Comparison of ENCODE assay signal across 1 cellular context in the genomic region with DNA sequence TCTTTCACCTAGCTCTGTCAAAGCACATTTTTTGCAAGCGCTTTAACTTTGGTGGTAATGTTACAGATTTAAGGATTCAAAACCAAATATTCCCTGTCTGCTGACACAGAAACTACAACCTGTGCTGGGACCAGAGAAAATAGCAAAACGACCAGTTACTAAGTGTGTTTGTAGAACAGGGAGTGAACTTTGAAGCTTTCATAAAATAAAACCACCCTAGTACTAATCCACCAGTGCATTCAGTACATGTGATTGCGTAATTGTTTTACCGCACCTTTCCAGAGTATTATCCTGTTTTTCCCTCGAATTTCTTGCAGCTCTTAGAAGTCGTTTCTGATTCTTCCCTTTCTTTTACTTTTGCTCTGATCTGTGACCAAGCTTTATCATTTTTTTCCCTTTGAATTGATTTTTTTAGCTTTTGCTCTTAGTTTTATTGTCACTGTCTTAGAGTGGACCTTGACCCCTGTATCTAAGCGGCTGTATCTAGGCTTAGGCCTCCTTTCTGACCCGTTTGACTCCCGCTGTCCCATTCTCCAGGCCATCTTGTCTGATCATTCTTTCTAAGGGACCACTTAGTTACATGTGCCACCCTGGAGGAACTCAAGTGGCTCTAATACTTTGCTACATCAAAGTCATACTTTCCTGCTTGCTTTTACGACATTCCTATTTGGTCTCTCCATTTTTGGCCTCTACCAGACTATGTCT.
TF ChIP-seq lines count a peak whose summit lies in the region.

No MANE protein-coding gene starts in this region.

TF ChIP-seq in HepG2, 621 proteins besides CTCF, POLR2A, EP300 and RAD21 (continued from another document and continues in another):
- TF ChIP-seq, protein P1, sequence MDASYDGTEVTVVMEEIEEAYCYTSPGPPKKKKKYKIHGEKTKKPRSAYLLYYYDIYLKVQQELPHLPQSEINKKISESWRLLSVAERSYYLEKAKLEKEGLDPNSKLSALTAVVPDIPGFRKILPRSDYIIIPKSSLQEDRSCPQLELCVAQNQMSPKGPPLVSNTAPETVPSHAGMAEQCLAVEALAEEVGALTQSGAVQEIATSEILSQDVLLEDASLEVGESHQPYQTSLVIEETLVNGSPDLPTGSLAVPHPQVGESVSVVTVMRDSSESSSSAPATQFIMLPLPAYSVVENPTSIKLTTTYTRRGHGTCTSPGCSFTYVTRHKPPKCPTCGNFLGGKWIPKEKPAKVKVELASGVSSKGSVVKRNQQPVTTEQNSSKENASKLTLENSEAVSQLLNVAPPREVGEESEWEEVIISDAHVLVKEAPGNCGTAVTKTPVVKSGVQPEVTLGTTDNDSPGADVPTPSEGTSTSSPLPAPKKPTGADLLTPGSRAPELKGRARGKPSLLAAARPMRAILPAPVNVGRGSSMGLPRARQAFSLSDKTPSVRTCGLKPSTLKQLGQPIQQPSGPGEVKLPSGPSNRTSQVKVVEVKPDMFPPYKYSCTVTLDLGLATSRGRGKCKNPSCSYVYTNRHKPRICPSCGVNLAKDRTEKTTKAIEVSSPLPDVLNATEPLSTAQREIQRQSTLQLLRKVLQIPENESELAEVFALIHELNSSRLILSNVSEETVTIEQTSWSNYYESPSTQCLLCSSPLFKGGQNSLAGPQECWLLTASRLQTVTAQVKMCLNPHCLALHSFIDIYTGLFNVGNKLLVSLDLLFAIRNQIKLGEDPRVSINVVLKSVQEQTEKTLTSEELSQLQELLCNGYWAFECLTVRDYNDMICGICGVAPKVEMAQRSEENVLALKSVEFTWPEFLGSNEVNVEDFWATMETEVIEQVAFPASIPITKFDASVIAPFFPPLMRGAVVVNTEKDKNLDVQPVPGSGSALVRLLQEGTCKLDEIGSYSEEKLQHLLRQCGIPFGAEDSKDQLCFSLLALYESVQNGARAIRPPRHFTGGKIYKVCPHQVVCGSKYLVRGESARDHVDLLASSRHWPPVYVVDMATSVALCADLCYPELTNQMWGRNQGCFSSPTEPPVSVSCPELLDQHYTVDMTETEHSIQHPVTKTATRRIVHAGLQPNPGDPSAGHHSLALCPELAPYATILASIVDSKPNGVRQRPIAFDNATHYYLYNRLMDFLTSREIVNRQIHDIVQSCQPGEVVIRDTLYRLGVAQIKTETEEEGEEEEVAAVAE (CRISPR knock-in tag; IDR thresholded peaks at IDR 0.05; ENCODE audit: borderline replicate concordance), result peak; percentile 76; the same call in 1 of the 2 replicates
- TF ChIP-seq SIX1 (CRISPR knock-in tag; IDR thresholded peaks at IDR 0.05; ENCODE audit: borderline replicate concordance), result peak; percentile 51; the same call in 1 of the 2 replicates
- TF ChIP-seq ZFX (CRISPR knock-in tag; IDR thresholded peaks at IDR 0.05; ENCODE audit: low read depth), result peak; percentile 40; the same call in 1 of the 2 replicates
- TF ChIP-seq, protein P2, sequence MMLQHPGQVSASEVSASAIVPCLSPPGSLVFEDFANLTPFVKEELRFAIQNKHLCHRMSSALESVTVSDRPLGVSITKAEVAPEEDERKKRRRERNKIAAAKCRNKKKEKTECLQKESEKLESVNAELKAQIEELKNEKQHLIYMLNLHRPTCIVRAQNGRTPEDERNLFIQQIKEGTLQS (CRISPR knock-in tag; IDR thresholded peaks at IDR 0.05), result 0 out of 2 replicates have a peak, but pooled peaks have one; percentile 4
- TF ChIP-seq RBM22 (optimal IDR thresholded peaks at IDR 0.05; ENCODE audit: low read length), result no peak
- TF ChIP-seq, protein P3, sequence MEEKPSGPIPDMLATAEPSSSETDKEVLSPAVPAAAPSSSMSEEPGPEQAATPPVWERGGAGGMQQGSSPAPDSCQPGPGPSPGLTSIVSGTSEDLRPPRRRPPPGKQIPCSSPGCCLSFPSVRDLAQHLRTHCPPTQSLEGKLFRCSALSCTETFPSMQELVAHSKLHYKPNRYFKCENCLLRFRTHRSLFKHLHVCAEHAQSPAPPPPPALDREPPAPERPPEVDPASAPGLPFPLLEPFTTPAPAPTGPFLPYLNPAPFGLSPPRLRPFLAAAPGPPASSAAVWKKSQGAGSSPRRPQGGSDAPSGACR (CRISPR knock-in tag; IDR thresholded peaks at IDR 0.05), result no peak
- no peak for TF ChIP-seq ZNF501 (CRISPR knock-in tag; IDR thresholded peaks at IDR 0.05)
- TF ChIP-seq BORCS8-MEF2B (CRISPR knock-in tag; IDR thresholded peaks at IDR 0.05), result no peak
- TF ChIP-seq, protein P4, sequence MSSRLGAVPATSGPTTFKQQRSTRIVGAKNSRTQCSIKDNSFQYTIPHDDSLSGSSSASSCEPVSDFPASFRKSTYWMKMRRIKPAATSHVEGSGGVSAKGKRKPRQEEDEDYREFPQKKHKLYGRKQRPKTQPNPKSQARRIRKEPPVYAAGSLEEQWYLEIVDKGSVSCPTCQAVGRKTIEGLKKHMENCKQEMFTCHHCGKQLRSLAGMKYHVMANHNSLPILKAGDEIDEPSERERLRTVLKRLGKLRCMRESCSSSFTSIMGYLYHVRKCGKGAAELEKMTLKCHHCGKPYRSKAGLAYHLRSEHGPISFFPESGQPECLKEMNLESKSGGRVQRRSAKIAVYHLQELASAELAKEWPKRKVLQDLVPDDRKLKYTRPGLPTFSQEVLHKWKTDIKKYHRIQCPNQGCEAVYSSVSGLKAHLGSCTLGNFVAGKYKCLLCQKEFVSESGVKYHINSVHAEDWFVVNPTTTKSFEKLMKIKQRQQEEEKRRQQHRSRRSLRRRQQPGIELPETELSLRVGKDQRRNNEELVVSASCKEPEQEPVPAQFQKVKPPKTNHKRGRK (CRISPR knock-in tag; IDR thresholded peaks at IDR 0.05), result no peak
- TF ChIP-seq, protein P5, sequence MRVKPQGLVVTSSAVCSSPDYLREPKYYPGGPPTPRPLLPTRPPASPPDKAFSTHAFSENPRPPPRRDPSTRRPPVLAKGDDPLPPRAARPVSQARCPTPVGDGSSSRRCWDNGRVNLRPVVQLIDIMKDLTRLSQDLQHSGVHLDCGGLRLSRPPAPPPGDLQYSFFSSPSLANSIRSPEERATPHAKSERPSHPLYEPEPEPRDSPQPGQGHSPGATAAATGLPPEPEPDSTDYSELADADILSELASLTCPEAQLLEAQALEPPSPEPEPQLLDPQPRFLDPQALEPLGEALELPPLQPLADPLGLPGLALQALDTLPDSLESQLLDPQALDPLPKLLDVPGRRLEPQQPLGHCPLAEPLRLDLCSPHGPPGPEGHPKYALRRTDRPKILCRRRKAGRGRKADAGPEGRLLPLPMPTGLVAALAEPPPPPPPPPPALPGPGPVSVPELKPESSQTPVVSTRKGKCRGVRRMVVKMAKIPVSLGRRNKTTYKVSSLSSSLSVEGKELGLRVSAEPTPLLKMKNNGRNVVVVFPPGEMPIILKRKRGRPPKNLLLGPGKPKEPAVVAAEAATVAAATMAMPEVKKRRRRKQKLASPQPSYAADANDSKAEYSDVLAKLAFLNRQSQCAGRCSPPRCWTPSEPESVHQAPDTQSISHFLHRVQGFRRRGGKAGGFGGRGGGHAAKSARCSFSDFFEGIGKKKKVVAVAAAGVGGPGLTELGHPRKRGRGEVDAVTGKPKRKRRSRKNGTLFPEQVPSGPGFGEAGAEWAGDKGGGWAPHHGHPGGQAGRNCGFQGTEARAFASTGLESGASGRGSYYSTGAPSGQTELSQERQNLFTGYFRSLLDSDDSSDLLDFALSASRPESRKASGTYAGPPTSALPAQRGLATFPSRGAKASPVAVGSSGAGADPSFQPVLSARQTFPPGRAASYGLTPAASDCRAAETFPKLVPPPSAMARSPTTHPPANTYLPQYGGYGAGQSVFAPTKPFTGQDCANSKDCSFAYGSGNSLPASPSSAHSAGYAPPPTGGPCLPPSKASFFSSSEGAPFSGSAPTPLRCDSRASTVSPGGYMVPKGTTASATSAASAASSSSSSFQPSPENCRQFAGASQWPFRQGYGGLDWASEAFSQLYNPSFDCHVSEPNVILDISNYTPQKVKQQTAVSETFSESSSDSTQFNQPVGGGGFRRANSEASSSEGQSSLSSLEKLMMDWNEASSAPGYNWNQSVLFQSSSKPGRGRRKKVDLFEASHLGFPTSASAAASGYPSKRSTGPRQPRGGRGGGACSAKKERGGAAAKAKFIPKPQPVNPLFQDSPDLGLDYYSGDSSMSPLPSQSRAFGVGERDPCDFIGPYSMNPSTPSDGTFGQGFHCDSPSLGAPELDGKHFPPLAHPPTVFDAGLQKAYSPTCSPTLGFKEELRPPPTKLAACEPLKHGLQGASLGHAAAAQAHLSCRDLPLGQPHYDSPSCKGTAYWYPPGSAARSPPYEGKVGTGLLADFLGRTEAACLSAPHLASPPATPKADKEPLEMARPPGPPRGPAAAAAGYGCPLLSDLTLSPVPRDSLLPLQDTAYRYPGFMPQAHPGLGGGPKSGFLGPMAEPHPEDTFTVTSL (CRISPR knock-in tag; IDR thresholded peaks at IDR 0.05; ENCODE audit: borderline replicate concordance), result peak; percentile 62; the same call in 1 of the 2 replicates
- no peak for TF ChIP-seq GLI4 (CRISPR knock-in tag; IDR thresholded peaks at IDR 0.05; ENCODE audit: borderline replicate concordance)
- TF ChIP-seq SALL1 (CRISPR knock-in tag; IDR thresholded peaks at IDR 0.05), result peak; percentile 43; the same call in 1 of the 2 replicates
- TF ChIP-seq, protein P6, sequence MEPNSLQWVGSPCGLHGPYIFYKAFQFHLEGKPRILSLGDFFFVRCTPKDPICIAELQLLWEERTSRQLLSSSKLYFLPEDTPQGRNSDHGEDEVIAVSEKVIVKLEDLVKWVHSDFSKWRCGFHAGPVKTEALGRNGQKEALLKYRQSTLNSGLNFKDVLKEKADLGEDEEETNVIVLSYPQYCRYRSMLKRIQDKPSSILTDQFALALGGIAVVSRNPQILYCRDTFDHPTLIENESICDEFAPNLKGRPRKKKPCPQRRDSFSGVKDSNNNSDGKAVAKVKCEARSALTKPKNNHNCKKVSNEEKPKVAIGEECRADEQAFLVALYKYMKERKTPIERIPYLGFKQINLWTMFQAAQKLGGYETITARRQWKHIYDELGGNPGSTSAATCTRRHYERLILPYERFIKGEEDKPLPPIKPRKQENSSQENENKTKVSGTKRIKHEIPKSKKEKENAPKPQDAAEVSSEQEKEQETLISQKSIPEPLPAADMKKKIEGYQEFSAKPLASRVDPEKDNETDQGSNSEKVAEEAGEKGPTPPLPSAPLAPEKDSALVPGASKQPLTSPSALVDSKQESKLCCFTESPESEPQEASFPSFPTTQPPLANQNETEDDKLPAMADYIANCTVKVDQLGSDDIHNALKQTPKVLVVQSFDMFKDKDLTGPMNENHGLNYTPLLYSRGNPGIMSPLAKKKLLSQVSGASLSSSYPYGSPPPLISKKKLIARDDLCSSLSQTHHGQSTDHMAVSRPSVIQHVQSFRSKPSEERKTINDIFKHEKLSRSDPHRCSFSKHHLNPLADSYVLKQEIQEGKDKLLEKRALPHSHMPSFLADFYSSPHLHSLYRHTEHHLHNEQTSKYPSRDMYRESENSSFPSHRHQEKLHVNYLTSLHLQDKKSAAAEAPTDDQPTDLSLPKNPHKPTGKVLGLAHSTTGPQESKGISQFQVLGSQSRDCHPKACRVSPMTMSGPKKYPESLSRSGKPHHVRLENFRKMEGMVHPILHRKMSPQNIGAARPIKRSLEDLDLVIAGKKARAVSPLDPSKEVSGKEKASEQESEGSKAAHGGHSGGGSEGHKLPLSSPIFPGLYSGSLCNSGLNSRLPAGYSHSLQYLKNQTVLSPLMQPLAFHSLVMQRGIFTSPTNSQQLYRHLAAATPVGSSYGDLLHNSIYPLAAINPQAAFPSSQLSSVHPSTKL (CRISPR knock-in tag; IDR thresholded peaks at IDR 0.05), result peak; percentile 75
- TF ChIP-seq, protein P7, sequence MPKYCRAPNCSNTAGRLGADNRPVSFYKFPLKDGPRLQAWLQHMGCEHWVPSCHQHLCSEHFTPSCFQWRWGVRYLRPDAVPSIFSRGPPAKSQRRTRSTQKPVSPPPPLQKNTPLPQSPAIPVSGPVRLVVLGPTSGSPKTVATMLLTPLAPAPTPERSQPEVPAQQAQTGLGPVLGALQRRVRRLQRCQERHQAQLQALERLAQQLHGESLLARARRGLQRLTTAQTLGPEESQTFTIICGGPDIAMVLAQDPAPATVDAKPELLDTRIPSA (CRISPR knock-in tag; IDR thresholded peaks at IDR 0.05; ENCODE audit: borderline replicate concordance), result no peak
- no peak for TF ChIP-seq SRF (IDR thresholded peaks at IDR 0.05; ENCODE audit: low read depth, low read length)
- TF ChIP-seq ZBTB1 (CRISPR knock-in tag; IDR thresholded peaks at IDR 0.05; ENCODE audit: borderline replicate concordance), result no peak
- TF ChIP-seq XRCC5 (optimal IDR thresholded peaks at IDR 0.05; ENCODE audit: low read length), result no peak
- no peak for TF ChIP-seq ZFP37 (CRISPR knock-in tag; IDR thresholded peaks at IDR 0.05; ENCODE audit: borderline replicate concordance)
- TF ChIP-seq, protein P8, sequence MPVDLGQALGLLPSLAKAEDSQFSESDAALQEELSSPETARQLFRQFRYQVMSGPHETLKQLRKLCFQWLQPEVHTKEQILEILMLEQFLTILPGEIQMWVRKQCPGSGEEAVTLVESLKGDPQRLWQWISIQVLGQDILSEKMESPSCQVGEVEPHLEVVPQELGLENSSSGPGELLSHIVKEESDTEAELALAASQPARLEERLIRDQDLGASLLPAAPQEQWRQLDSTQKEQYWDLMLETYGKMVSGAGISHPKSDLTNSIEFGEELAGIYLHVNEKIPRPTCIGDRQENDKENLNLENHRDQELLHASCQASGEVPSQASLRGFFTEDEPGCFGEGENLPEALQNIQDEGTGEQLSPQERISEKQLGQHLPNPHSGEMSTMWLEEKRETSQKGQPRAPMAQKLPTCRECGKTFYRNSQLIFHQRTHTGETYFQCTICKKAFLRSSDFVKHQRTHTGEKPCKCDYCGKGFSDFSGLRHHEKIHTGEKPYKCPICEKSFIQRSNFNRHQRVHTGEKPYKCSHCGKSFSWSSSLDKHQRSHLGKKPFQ (CRISPR knock-in tag; IDR thresholded peaks at IDR 0.05; ENCODE audit: insufficient replicate concordance), result no peak
- TF ChIP-seq ASH2L (IDR thresholded peaks at IDR 0.05; ENCODE audit: insufficient read length, low read depth, low read length), result peak; percentile 99
- TF ChIP-seq ZNF605 (CRISPR knock-in tag; IDR thresholded peaks at IDR 0.05), result no peak
- TF ChIP-seq, protein P9, sequence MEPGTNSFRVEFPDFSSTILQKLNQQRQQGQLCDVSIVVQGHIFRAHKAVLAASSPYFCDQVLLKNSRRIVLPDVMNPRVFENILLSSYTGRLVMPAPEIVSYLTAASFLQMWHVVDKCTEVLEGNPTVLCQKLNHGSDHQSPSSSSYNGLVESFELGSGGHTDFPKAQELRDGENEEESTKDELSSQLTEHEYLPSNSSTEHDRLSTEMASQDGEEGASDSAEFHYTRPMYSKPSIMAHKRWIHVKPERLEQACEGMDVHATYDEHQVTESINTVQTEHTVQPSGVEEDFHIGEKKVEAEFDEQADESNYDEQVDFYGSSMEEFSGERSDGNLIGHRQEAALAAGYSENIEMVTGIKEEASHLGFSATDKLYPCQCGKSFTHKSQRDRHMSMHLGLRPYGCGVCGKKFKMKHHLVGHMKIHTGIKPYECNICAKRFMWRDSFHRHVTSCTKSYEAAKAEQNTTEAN (CRISPR knock-in tag; conservative IDR thresholded peaks at IDR 0.05), result no peak
- no peak for TF ChIP-seq ZKSCAN1 (IDR thresholded peaks at IDR 0.05; ENCODE audit: low read length)
- TF ChIP-seq KDM5B (CRISPR knock-in tag; IDR thresholded peaks at IDR 0.05; ENCODE audit: borderline replicate concordance), result no peak
- TF ChIP-seq NR2C2 (CRISPR knock-in tag; IDR thresholded peaks at IDR 0.05; ENCODE audit: borderline replicate concordance), result no peak
- TF ChIP-seq MEF2D (CRISPR knock-in tag; IDR thresholded peaks at IDR 0.05), result peak; percentile 64; the same call in 1 of the 2 replicates
- TF ChIP-seq, protein P10, sequence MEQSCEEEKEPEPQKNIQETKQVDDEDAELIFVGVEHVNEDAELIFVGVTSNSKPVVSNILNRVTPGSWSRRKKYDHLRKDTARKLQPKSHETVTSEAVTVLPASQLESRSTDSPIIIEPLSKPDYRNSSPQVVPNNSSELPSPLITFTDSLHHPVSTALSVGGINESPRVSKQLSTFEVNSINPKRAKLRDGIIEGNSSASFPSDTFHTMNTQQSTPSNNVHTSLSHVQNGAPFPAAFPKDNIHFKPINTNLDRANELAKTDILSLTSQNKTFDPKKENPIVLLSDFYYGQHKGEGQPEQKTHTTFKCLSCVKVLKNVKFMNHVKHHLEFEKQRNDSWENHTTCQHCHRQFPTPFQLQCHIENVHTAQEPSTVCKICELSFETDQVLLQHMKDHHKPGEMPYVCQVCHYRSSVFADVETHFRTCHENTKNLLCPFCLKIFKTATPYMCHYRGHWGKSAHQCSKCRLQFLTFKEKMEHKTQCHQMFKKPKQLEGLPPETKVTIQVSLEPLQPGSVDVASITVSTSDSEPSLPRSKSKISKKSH (CRISPR knock-in tag; IDR thresholded peaks at IDR 0.05; ENCODE audit: borderline replicate concordance), result no peak
- peak; percentile 62 for TF ChIP-seq SAP130 (CRISPR knock-in tag; IDR thresholded peaks at IDR 0.05; ENCODE audit: low read depth)
